In genomic region chr10:35613107-35613440, GRCh38 we compare ENCODE assay signal across 1 cellular context.
TF ChIP-seq lines count a peak whose summit lies in the region.

No MANE protein-coding gene starts in this region.

TF ChIP-seq in GM23338, 12 proteins besides CTCF, POLR2A, EP300 and RAD21:
- TF ChIP-seq ZNF462 (CRISPR knock-in tag; IDR thresholded peaks at IDR 0.05): no peak
- TF ChIP-seq JUNB (IDR thresholded peaks at IDR 0.05; ENCODE audit: unreplicated experiment): no peak
- TF ChIP-seq ZNF114 (CRISPR knock-in tag; IDR thresholded peaks at IDR 0.05): no peak
- no peak for TF ChIP-seq NANOG (IDR thresholded peaks at IDR 0.05; ENCODE audit: borderline replicate concordance)
- TF ChIP-seq STAT1 (IDR thresholded peaks at IDR 0.05; ENCODE audit: unreplicated experiment): no peak
- TF ChIP-seq REST (IDR thresholded peaks at IDR 0.05; ENCODE audit: unreplicated experiment): no peak
- no peak for TF ChIP-seq CREB1 (CRISPR knock-in tag; IDR thresholded peaks at IDR 0.05; ENCODE audit: low read depth)
- TF ChIP-seq EZH2phosphoT487 (IDR thresholded peaks at IDR 0.05; ENCODE audit: unreplicated experiment): no peak
- no peak for TF ChIP-seq POLR2AphosphoS5 (IDR thresholded peaks at IDR 0.05; ENCODE audit: low read depth)
